ENCODE assay signal across 19 cellular contexts in the genomic region with DNA sequence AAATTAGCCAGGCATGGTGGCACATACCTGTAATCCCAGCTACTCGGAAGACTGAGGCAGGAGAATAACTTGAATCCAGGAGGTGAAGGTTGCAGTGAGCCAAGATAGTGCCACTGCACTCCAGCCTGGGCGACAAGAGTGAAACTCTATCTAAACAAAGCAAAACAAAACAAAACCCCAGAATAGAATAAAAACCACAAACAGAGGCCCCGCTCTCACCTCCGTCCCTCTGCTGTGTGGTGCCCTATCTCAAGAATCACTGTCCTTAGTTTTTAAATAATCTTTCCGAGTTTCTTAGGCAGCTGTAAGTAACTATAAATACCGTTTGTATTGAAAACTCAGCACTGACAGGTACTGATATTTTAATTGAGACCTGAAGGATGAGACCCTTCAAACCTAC. TPM values are rescaled to one million over a fixed set of nuclear protein-coding genes. Genes with fewer than 3 reads are reported as not detected.
DNase-seq lines count a peak whose midpoint lies in the region; ATAC-seq and TF ChIP-seq lines count a peak whose summit lies in the region.
"Had no signal": no experiment of that assay in that cellular context is flagged by ENCODE, and none has a peak within 500 bp of the region (broad histone marks: within the 10 kb centered on the region; RNA-seq: fewer than 3 reads in every experiment).

No MANE protein-coding gene starts in this region.

- peaks cover 15% of the 10 kb centered on the region for H3K4me1 ChIP-seq in Loucy (ENCODE audit: insufficient read depth, low read length, poor library complexity, severe bottlenecking)

- H3K36me3 Mint-ChIP-seq in activated T-cell treated with anti-CD3 and anti-CD28 coated beads, Interleukin-2, amount 50 U/mL, for 24 hours (ENCODE audit: low read depth) = no peaks in the 10 kb centered on the region
- no peaks in the 10 kb centered on the region for H3K36me3 Mint-ChIP-seq in activated T-cell treated with anti-CD3 and anti-CD28 coated beads, Interleukin-2, amount 50 U/mL, for 4 hours (ENCODE audit: insufficient read depth)
- no peaks in the 10 kb centered on the region for H3K36me3 Mint-ChIP-seq in activated naive CD8-positive, alpha-beta T cell treated with anti-CD3 and anti-CD28 coated beads, Interleukin-2, amount 10 ng/mL, durations not matched to agents 7 days and 5 days
- no peaks in the 10 kb centered on the region for H3K36me3 Mint-ChIP-seq in stimulated activated naive B cell treated with anti-CD40 and anti-IgM and Interleukin-4, amounts not matched to agents 10 μg/mL and 1 μg/mL and 100 μg/mL, for 72 hours
- no peaks in the 10 kb centered on the region for H3K36me3 Mint-ChIP-seq in activated T-helper 1 cell treated with anti-CD3 and anti-CD28 coated beads, Interleukin-12 subunit alpha, Interleukin-12 subunit beta, Interleukin-2, Interleukin-4 antibody, amounts not matched to agents 30 ng/mL and 10 ng/mL and 1 ng/mL, durations not matched to agents 14 hours and 24 hours and 36 hours (ENCODE audit: low read depth)

- no peak for DNase-seq in activated T-cell treated with anti-CD3 and anti-CD28 coated beads, Interleukin-2, amount 50 U/mL, for 24 hours
- no peak for DNase-seq in activated T-cell treated with anti-CD3 and anti-CD28 coated beads, Interleukin-2, amount 50 U/mL, for 4 hours
- DNase-seq in activated naive CD8-positive, alpha-beta T cell treated with anti-CD3 and anti-CD28 coated beads, Interleukin-2, amount 10 ng/mL, durations not matched to agents 7 days and 5 days = no peak
- no peak for DNase-seq in stimulated activated naive B cell treated with anti-CD40 and anti-IgM and Interleukin-4, amounts not matched to agents 10 μg/mL and 1 μg/mL and 100 μg/mL, for 72 hours
- no peak for DNase-seq in activated T-helper 1 cell treated with anti-CD3 and anti-CD28 coated beads, Interleukin-12 subunit alpha, Interleukin-12 subunit beta, Interleukin-2, Interleukin-4 antibody, amounts not matched to agents 30 ng/mL and 10 ng/mL and 1 ng/mL, durations not matched to agents 14 hours and 24 hours and 36 hours (ENCODE audit: low spot score)
- DNase-seq in HCEC 1CT (no peak), DMS153 (lab: John Stamatoyannopoulos, UW) (no peak)
- DNase-seq: activated effector memory CD4-positive, alpha-beta T cell treated with anti-CD3 and anti-CD28 coated beads, Interleukin-2, amount 50 U/mL, for 16 hours; AML-193; anterior cingulate cortex; NCI-H1436; NCI-H524 treated with DMSO at 0.1 percent for 48 hours; occipital lobe; stomach had no signal

- peaks cover 30% of the 10 kb centered on the region for H3K4me1 Mint-ChIP-seq in activated T-cell treated with anti-CD3 and anti-CD28 coated beads, Interleukin-2, amount 50 U/mL, for 24 hours (ENCODE audit: low read depth)
- peaks cover 20% of the 10 kb centered on the region for H3K4me1 Mint-ChIP-seq in activated T-cell treated with anti-CD3 and anti-CD28 coated beads, Interleukin-2, amount 50 U/mL, for 4 hours (ENCODE audit: low read depth)
- H3K4me1 Mint-ChIP-seq in activated naive CD8-positive, alpha-beta T cell treated with anti-CD3 and anti-CD28 coated beads, Interleukin-2, amount 10 ng/mL, durations not matched to agents 7 days and 5 days = peaks cover 32% of the 10 kb centered on the region
- peaks cover 7 to 10% of the 10 kb centered on the region in 2 donors for H3K4me1 Mint-ChIP-seq in stimulated activated naive B cell treated with anti-CD40 and anti-IgM and Interleukin-4, amounts not matched to agents 10 μg/mL and 1 μg/mL and 100 μg/mL, for 72 hours
- peaks cover 17% of the 10 kb centered on the region for H3K4me1 Mint-ChIP-seq in activated T-helper 1 cell treated with anti-CD3 and anti-CD28 coated beads, Interleukin-12 subunit alpha, Interleukin-12 subunit beta, Interleukin-2, Interleukin-4 antibody, amounts not matched to agents 30 ng/mL and 10 ng/mL and 1 ng/mL, durations not matched to agents 14 hours and 24 hours and 36 hours (ENCODE audit: low read depth)

- no peaks in the 10 kb centered on the region for H3K27me3 ChIP-seq in Loucy (ENCODE audit: insufficient read depth, low read length, poor library complexity, severe bottlenecking)
- H3K27me3 ChIP-seq: cardiac muscle cell, stomach, tibial nerve had no signal

- no peaks in the 10 kb centered on the region for H3K27me3 Mint-ChIP-seq in activated T-cell treated with anti-CD3 and anti-CD28 coated beads, Interleukin-2, amount 50 U/mL, for 24 hours
- peaks cover 2% of the 10 kb centered on the region for H3K27me3 Mint-ChIP-seq in activated T-cell treated with anti-CD3 and anti-CD28 coated beads, Interleukin-2, amount 50 U/mL, for 4 hours (ENCODE audit: low read depth)
- no peaks in the 10 kb centered on the region for H3K27me3 Mint-ChIP-seq in activated naive CD8-positive, alpha-beta T cell treated with anti-CD3 and anti-CD28 coated beads, Interleukin-2, amount 10 ng/mL, durations not matched to agents 7 days and 5 days
- H3K27me3 Mint-ChIP-seq in stimulated activated naive B cell treated with anti-CD40 and anti-IgM and Interleukin-4, amounts not matched to agents 10 μg/mL and 1 μg/mL and 100 μg/mL, for 72 hours = peaks cover 60 to 64% of the 10 kb centered on the region in 2 donors
- H3K27me3 Mint-ChIP-seq in activated T-helper 1 cell treated with anti-CD3 and anti-CD28 coated beads, Interleukin-12 subunit alpha, Interleukin-12 subunit beta, Interleukin-2, Interleukin-4 antibody, amounts not matched to agents 30 ng/mL and 10 ng/mL and 1 ng/mL, durations not matched to agents 14 hours and 24 hours and 36 hours (ENCODE audit: insufficient read depth) = peaks cover 6% of the 10 kb centered on the region

- TF ChIP-seq CTCF in Loucy (conservative IDR thresholded peaks at IDR 0.05; ENCODE audit: low read length) = no peak

- no peak overlapping the region for H2AFZ ChIP-seq in Loucy (ENCODE audit: low read length)

- no peaks in the 10 kb centered on the region for H3K9me2 ChIP-seq in Loucy (replicated peaks; ENCODE audit: low read depth, low read length)

- no peaks in the 10 kb centered on the region for H4K20me1 ChIP-seq in Loucy (ENCODE audit: insufficient read depth, low read length, poor library complexity, severe bottlenecking)

- no peaks in the 10 kb centered on the region for H3K36me3 ChIP-seq in Loucy (ENCODE audit: insufficient read depth, low read length)
- H3K36me3 ChIP-seq: cardiac muscle cell, stomach, tibial nerve had no signal

- H3F3A ChIP-seq in Loucy (ENCODE audit: low read depth) = no peaks in the 10 kb centered on the region

- no peaks in the 10 kb centered on the region for H3K9me3 ChIP-seq in Loucy (ENCODE audit: insufficient read depth, low read depth, low read length)
- H3K9me3 ChIP-seq: stomach, tibial nerve had no signal

- POLR2A ChIA-PET in activated naive CD8-positive, alpha-beta T cell treated with anti-CD3 and anti-CD28 coated beads, Interleukin-2, amount 10 ng/mL, durations not matched to agents 7 days and 5 days (lab: Charles Lee) = interaction anchor here (0.7 to 1.4 kb wide), 9 partner anchors 10 to 240 kb away, joined by 3 to 22 read pairs (median 5); partner anchors contain the start of gene IER5L

- H3K27ac Mint-ChIP-seq in activated T-cell treated with anti-CD3 and anti-CD28 coated beads, Interleukin-2, amount 50 U/mL, for 24 hours = peak overlapping the region; percentile 1
- peak overlapping the region; percentile 75 for H3K27ac Mint-ChIP-seq in activated naive CD8-positive, alpha-beta T cell treated with anti-CD3 and anti-CD28 coated beads, Interleukin-2, amount 10 ng/mL, durations not matched to agents 7 days and 5 days
- peak overlapping the region; percentile 37 for H3K27ac Mint-ChIP-seq in stimulated activated naive B cell treated with anti-CD40 and anti-IgM and Interleukin-4, amounts not matched to agents 10 μg/mL and 1 μg/mL and 100 μg/mL, for 72 hours
- no peak overlapping the region for H3K27ac Mint-ChIP-seq in activated T-helper 1 cell treated with anti-CD3 and anti-CD28 coated beads, Interleukin-12 subunit alpha, Interleukin-12 subunit beta, Interleukin-2, Interleukin-4 antibody, amounts not matched to agents 30 ng/mL and 10 ng/mL and 1 ng/mL, durations not matched to agents 14 hours and 24 hours and 36 hours
- H3K27ac Mint-ChIP-seq: dendritic cell treated with granulocyte-macrophage colony-stimulating factor and Interleukin-4, amounts not matched to agents 40 ng/mL and 50 ng/mL, for 4 days had no signal

- no peak for ATAC-seq in activated T-cell treated with anti-CD3 and anti-CD28 coated beads, Interleukin-2, amount 50 U/mL, for 4 hours
- ATAC-seq in activated naive CD8-positive, alpha-beta T cell treated with anti-CD3 and anti-CD28 coated beads, Interleukin-2, amount 10 ng/mL, durations not matched to agents 7 days and 5 days (ENCODE audit: low read depth) = no peak
- ATAC-seq in stimulated activated naive B cell treated with anti-CD40 and anti-IgM and Interleukin-4, amounts not matched to agents 10 μg/mL and 1 μg/mL and 100 μg/mL, for 72 hours (replicated peaks) = no peak

- no peaks in the 10 kb centered on the region for H3K79me2 ChIP-seq in Loucy (ENCODE audit: insufficient read depth, low read length)

- H3K9ac ChIP-seq in Loucy (ENCODE audit: low read depth, low read length, poor library complexity, severe bottlenecking) = no peak overlapping the region

- no peaks in the 10 kb centered on the region for H3K9me3 Mint-ChIP-seq in activated T-cell treated with anti-CD3 and anti-CD28 coated beads, Interleukin-2, amount 50 U/mL, for 24 hours
- no peaks in the 10 kb centered on the region for H3K9me3 Mint-ChIP-seq in activated T-cell treated with anti-CD3 and anti-CD28 coated beads, Interleukin-2, amount 50 U/mL, for 4 hours
- H3K9me3 Mint-ChIP-seq in activated naive CD8-positive, alpha-beta T cell treated with anti-CD3 and anti-CD28 coated beads, Interleukin-2, amount 10 ng/mL, durations not matched to agents 7 days and 5 days = no peaks in the 10 kb centered on the region
- no peaks in the 10 kb centered on the region for H3K9me3 Mint-ChIP-seq in stimulated activated naive B cell treated with anti-CD40 and anti-IgM and Interleukin-4, amounts not matched to agents 10 μg/mL and 1 μg/mL and 100 μg/mL, for 72 hours
- H3K9me3 Mint-ChIP-seq in activated T-helper 1 cell treated with anti-CD3 and anti-CD28 coated beads, Interleukin-12 subunit alpha, Interleukin-12 subunit beta, Interleukin-2, Interleukin-4 antibody, amounts not matched to agents 30 ng/mL and 10 ng/mL and 1 ng/mL, durations not matched to agents 14 hours and 24 hours and 36 hours = no peaks in the 10 kb centered on the region
- H3K9me3 Mint-ChIP-seq: dendritic cell treated with granulocyte-macrophage colony-stimulating factor and Interleukin-4, amounts not matched to agents 40 ng/mL and 50 ng/mL, for 4 days had no signal

- intact Hi-C loops in activated T-helper 1 cell treated with anti-CD3 and anti-CD28 coated beads, Interleukin-12 subunit alpha, Interleukin-12 subunit beta, Interleukin-2, Interleukin-4 antibody, amounts not matched to agents 30 ng/mL and 10 ng/mL and 1 ng/mL, durations not matched to agents 14 hours and 24 hours and 36 hours (cut with micrococcal nuclease) = no loop called here

- H3K4me2 ChIP-seq in Loucy (ENCODE audit: low read depth, low read length, poor library complexity, severe bottlenecking) = peak overlapping the region; percentile 48

- H3K4me3 Mint-ChIP-seq in activated T-cell treated with anti-CD3 and anti-CD28 coated beads, Interleukin-2, amount 50 U/mL, for 24 hours = no peak overlapping the region
- no peak overlapping the region for H3K4me3 Mint-ChIP-seq in activated T-cell treated with anti-CD3 and anti-CD28 coated beads, Interleukin-2, amount 50 U/mL, for 4 hours
- H3K4me3 Mint-ChIP-seq in activated naive CD8-positive, alpha-beta T cell treated with anti-CD3 and anti-CD28 coated beads, Interleukin-2, amount 10 ng/mL, durations not matched to agents 7 days and 5 days = peak overlapping the region; percentile 74
- no peak overlapping the region for H3K4me3 Mint-ChIP-seq in stimulated activated naive B cell treated with anti-CD40 and anti-IgM and Interleukin-4, amounts not matched to agents 10 μg/mL and 1 μg/mL and 100 μg/mL, for 72 hours
- no peak overlapping the region for H3K4me3 Mint-ChIP-seq in activated T-helper 1 cell treated with anti-CD3 and anti-CD28 coated beads, Interleukin-12 subunit alpha, Interleukin-12 subunit beta, Interleukin-2, Interleukin-4 antibody, amounts not matched to agents 30 ng/mL and 10 ng/mL and 1 ng/mL, durations not matched to agents 14 hours and 24 hours and 36 hours
- H3K4me3 Mint-ChIP-seq: dendritic cell treated with granulocyte-macrophage colony-stimulating factor and Interleukin-4, amounts not matched to agents 40 ng/mL and 50 ng/mL, for 4 days had no signal

- H3K4me3 ChIP-seq in Loucy (ENCODE audit: low read length, poor library complexity, severe bottlenecking) = peak overlapping the region; percentile 11
- H3K4me3 ChIP-seq: cardiac muscle cell, lung, stomach, tibial nerve had no signal

RNA-seq across cellular contexts. Expression of gene IER5L, which starts 42.7 kb away (rescaled TPM):
- total RNA-seq in activated T-cell treated with anti-CD3 and anti-CD28 coated beads, Interleukin-2, amount 50 U/mL, for 4 hours = 1 to 10 TPM; 1.6 to 1.9 (median 1.8) TPM
- 1 to 10 TPM; 8.6 to 8.8 TPM for total RNA-seq in activated naive CD8-positive, alpha-beta T cell treated with anti-CD3 and anti-CD28 coated beads, Interleukin-2, amount 10 ng/mL, durations not matched to agents 7 days and 5 days
- total RNA-seq in activated T-helper 1 cell treated with anti-CD3 and anti-CD28 coated beads, Interleukin-12 subunit alpha, Interleukin-12 subunit beta, Interleukin-2, Interleukin-4 antibody, amounts not matched to agents 30 ng/mL and 10 ng/mL and 1 ng/mL, durations not matched to agents 14 hours and 24 hours and 36 hours = 14.4 TPM in 2 replicates
